8 cellular contexts compared by ENCODE assay signal in the genomic region with DNA sequence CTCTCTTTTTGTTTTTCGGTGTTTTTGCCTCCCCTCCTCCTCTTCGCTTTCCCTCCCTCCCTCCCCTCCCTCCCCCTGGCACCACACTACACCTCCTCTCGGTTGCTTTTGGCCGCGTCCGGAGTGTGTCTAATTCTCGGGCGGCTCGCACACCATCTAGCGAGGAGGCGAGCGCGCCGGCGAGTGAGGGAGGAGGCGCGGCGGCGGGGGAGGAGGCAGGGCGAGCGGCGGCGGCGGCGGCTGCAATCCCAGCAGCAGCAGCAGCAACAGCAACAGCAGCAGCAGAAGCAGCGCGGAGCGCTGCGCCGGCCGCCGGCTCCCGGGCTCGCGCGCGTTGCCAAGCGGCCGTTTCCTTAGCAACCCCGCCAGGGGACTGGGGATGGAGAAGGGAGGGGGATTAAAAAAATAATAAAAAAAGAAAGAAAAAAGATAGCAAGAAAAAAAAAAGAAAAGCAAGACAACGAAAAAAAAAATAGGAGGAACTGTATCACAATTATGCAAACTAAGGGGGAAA. TPM values are rescaled to one million over a fixed set of nuclear protein-coding genes. Genes with fewer than 3 reads are reported as not detected.
DNase-seq lines count a peak whose midpoint lies in the region; ATAC-seq, FAIRE-seq and TF ChIP-seq lines count a peak whose summit lies in the region.

No MANE protein-coding gene starts in this region.

- TF ChIP-seq EP300 in A549 (IDR thresholded peaks at IDR 0.05), result no peak

- POLR2A ChIA-PET in A549 (lab: Yijun Ruan, JAX), result no interaction called here

- no peaks in the 10 kb centered on the region for H3K27me3 ChIP-seq in WERI-Rb-1 (ENCODE audit: insufficient read depth, low read depth, severe bottlenecking)
- peaks cover 7% of the 10 kb centered on the region for H3K27me3 ChIP-seq in colonic mucosa
- H3K27me3 ChIP-seq in smooth muscle cell (ENCODE audit: low read depth), result peaks cover 33% of the 10 kb centered on the region

- H3K36me3 ChIP-seq in WERI-Rb-1 (no peaks in the 10 kb centered on the region), colonic mucosa (no peaks in the 10 kb centered on the region), kidney (ENCODE audit: control insufficient read depth in 1 of 2, insufficient read depth in 2 of 2, low read length in 2 of 2) (no peaks in the 10 kb centered on the region), smooth muscle cell (ENCODE audit: low read depth) (no peaks in the 10 kb centered on the region)

- FAIRE-seq in A549 (lab: Jason Lieb, UNC), result no peak
- FAIRE-seq in kidney (lab: Jason Lieb, UNC), result no peak

- no peak for TF ChIP-seq CTCF in A549 (IDR thresholded peaks at IDR 0.05)
- TF ChIP-seq CTCF in WERI-Rb-1 (IDR thresholded peaks at IDR 0.05; ENCODE audit: low read depth, low read length), result no peak
- TF ChIP-seq CTCF in colonic mucosa (IDR thresholded peaks at IDR 0.05), result no peak
- TF ChIP-seq CTCF in kidney (IDR thresholded peaks at IDR 0.05; ENCODE audit: borderline replicate concordance, extremely low read depth, insufficient read depth), result no peak
- peak; percentile 2 for TF ChIP-seq CTCF in smooth muscle cell (IDR thresholded peaks at IDR 0.05; ENCODE audit: borderline replicate concordance, insufficient read depth, poor library complexity, severe bottlenecking)

- intact Hi-C loops in colonic mucosa (cut with DNase I), result no loop called here
- intact Hi-C loops in kidney (cut with DNase I), result no loop called here

- TF ChIP-seq RAD21 in A549 (conservative IDR thresholded peaks at IDR 0.05 in 1 of 2, IDR thresholded peaks at IDR 0.05 in 1 of 2), result no peak

- no peaks in the 10 kb centered on the region for H3K9me3 ChIP-seq in A549
- H3K9me3 ChIP-seq in WERI-Rb-1 (ENCODE audit: severe bottlenecking), result no peaks in the 10 kb centered on the region
- H3K9me3 ChIP-seq in colonic mucosa, result no peaks in the 10 kb centered on the region
- no peaks in the 10 kb centered on the region for H3K9me3 ChIP-seq in kidney (ENCODE audit: control insufficient read depth in 1 of 2, low read length in 2 of 2)
- no peaks in the 10 kb centered on the region for H3K9me3 ChIP-seq in smooth muscle cell (replicated peaks; ENCODE audit: low read depth)

- H3K27ac ChIP-seq in A549 (peak overlapping the region in 1 of 2 experiments; percentile 75; a peak in 2 of 6 replicates), WERI-Rb-1 (peak overlapping the region; percentile 73), colonic mucosa (peak overlapping the region; percentile 82), kidney (ENCODE audit: low read depth in 2 of 2, low read length in 2 of 2) (peak overlapping the region; percentile 95 to 96), smooth muscle cell (ENCODE audit: low read depth) (peak overlapping the region; percentile 87)

- peaks cover 7% of the 10 kb centered on the region; the same call in 2 of the 3 replicates for H3K4me1 ChIP-seq in A549
- no peaks in the 10 kb centered on the region for H3K4me1 ChIP-seq in colonic mucosa
- peaks cover 0 to 4% of the 10 kb centered on the region in 2 donors for H3K4me1 ChIP-seq in kidney (ENCODE audit: control insufficient read depth in 1 of 2, insufficient read depth in 1 of 2, low read depth in 1 of 2, low read length in 2 of 2)
- H3K4me1 ChIP-seq in smooth muscle cell (ENCODE audit: low read depth), result no peaks in the 10 kb centered on the region

- H3K4me3 ChIP-seq in A549 (peak overlapping the region; percentile 60), WERI-Rb-1 (ENCODE audit: low read depth, low read length) (peak overlapping the region; percentile 99), colonic mucosa (peak overlapping the region; percentile 49), kidney (ENCODE audit: low read length in 2 of 2) (peak overlapping the region; percentile 96 to 98), smooth muscle cell (peak overlapping the region; percentile 81)

- H3K79me2 ChIP-seq in smooth muscle cell (ENCODE audit: low read depth), result no peaks in the 10 kb centered on the region

- H2AFZ ChIP-seq in smooth muscle cell (ENCODE audit: low read depth), result peak overlapping the region; percentile 99

- ATAC-seq in A549, result peak; percentile 94 to 97
- peak; percentile 49 for ATAC-seq in GM18517 (IDR thresholded peaks at IDR 0.05; ENCODE audit: unreplicated experiment)
- ATAC-seq in HG03025 (IDR thresholded peaks at IDR 0.05; ENCODE audit: low FRiP score, unreplicated experiment), result peak; percentile 47

- TF ChIP-seq POLR2A in A549 (IDR thresholded peaks at IDR 0.05; ENCODE audit: low read length), result no peak

- CTCF ChIA-PET in A549 (lab: Yijun Ruan, JAX), result interaction anchor here (0.9 kb wide), 1 partner anchor 15 kb away, joined by 4 read pairs; no protein-coding TSS in a partner anchor

- DNase-seq in A549 (ENCODE audit: low read depth in 1 of 2, low spot score in 1 of 2) (peak in 1 of 2 experiments; percentile 79), NCI-H2029 (lab: John Stamatoyannopoulos, UW) (peak; percentile 91), WERI-Rb-1 (peak; percentile 87), colonic mucosa (peak; percentile 68), kidney (peak; percentile 95), smooth muscle cell (lab: John Stamatoyannopoulos, UW; ENCODE audit: unreplicated experiment) (peak; percentile 37)

- H3K4me2 ChIP-seq in A549 (peak overlapping the region; percentile 85), smooth muscle cell (peak overlapping the region; percentile 95)

- H4K20me1 ChIP-seq in smooth muscle cell (ENCODE audit: low read depth), result no peaks in the 10 kb centered on the region

- peak overlapping the region; percentile 60 to 68 for H3K9ac ChIP-seq in colonic mucosa (ENCODE audit: low read depth in 2 of 2, low read length in 2 of 2)
- peak overlapping the region in 1 of 2 donors; percentile 77 for H3K9ac ChIP-seq in kidney (ENCODE audit: low read length in 2 of 2)
- peak overlapping the region; percentile 85 for H3K9ac ChIP-seq in smooth muscle cell (ENCODE audit: low read depth)

- 0% methylated on average over 1 of the region's 41 CpGs for WGBS in A549 (ENCODE audit: missing lambda C conversion rate)
- 3% methylated on average over 13 of the region's 41 CpGs for WGBS in smooth muscle cell (ENCODE audit: low lambda C conversion rate)

- H3F3A ChIP-seq in smooth muscle cell (ENCODE audit: low read depth), result peaks cover 4% of the 10 kb centered on the region

TF ChIP-seq in A549, 52 proteins besides CTCF, POLR2A, EP300 and RAD21:
- TF ChIP-seq MAX (IDR thresholded peaks at IDR 0.05) (peak; percentile 12; the same call in 1 of the 2 replicates), KDM1A (IDR thresholded peaks at IDR 0.05; ENCODE audit: low read depth) (no peak), CBX8 (IDR thresholded peaks at IDR 0.05) (no peak)

RNA-seq across cellular contexts. Expression of gene NEGR1, which starts 0.4 kb away (rescaled TPM):
- polyA plus RNA-seq in A549 (2011; rRNA removed) (not detected in 2 replicates), A549 (2017; fragmentation: RNase III; extraction: RNeasy Plus Mini Kit Qiagen cat#74134 plus additional on column Dnase treatment) (not detected in 3 replicates), kidney (ENCODE audit: insufficient read depth, low read depth, low replicate concordance) (3.0 TPM), smooth muscle cell (0.02 TPM in 1 of 2 replicates, not detected in the other)
- polyA plus RNA-seq in A549 (2012; cell fraction: cytosol; rRNA removed), result not detected in 2 replicates
- polyA plus RNA-seq in A549 (2012; cell fraction: nucleus; rRNA removed), result not detected in 2 replicates
- polyA minus RNA-seq in A549 (2011; rRNA and poly(A)+ RNA removed), result not detected in 2 replicates
- total RNA-seq in colonic mucosa (1 to 10 TPM; 4.0 to 9.2 TPM), kidney (10.2 TPM), smooth muscle cell (0.09 and 0.27 TPM in 2 replicates)

Comparison
In these comparisons a context has a peak if more than half of its experiments do, and no peak if none do; other contexts are left out.
1. H3K4me3 ChIP-seq: peak in every context shown above with its lines; median percentile 99 in WERI-Rb-1; 97 in kidney; 81 in smooth muscle cell; 60 in A549; 49 in colonic mucosa.